In the genomic region with DNA sequence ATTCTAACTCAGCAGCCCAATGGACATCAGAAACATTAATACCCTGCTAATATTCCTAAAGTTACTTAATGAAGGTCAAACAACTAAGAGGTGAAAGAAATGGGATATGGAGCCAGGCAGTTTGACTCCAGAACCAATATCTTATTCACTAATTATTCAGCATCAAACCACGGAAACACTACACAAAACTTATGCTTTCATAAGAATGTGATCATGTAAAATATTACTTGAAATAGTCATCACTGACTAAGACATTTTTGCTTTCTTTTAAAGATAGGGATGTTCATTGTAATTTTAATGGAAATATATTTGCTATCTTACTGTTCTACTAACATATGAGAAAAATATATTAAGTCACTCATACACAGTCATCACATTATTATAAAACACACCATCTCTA, we compare ENCODE assay signal across 15 cellular contexts.
DNase-seq lines count a peak whose midpoint lies in the region; ATAC-seq and TF ChIP-seq lines count a peak whose summit lies in the region.
"Had no signal": no experiment of that assay in that cellular context is flagged by ENCODE, and none has a peak within 500 bp of the region (broad histone marks: within the 10 kb centered on the region; RNA-seq: fewer than 3 reads in every experiment).

No MANE protein-coding gene starts in this region.

- no peak for TF ChIP-seq CTCF in SK-N-SH (IDR thresholded peaks at IDR 0.05)
- TF ChIP-seq CTCF in IMR-90 (conservative IDR thresholded peaks at IDR 0.05; ENCODE audit: low read depth, low read length) = no peak
- no peak for TF ChIP-seq CTCF in fibroblast of the aortic adventitia (IDR thresholded peaks at IDR 0.05; ENCODE audit: insufficient read depth, low read length)
- TF ChIP-seq CTCF in spleen (IDR thresholded peaks at IDR 0.05 in 8 of 11, conservative IDR thresholded peaks at IDR 0.05 in 3 of 11) = no peak

- TF ChIP-seq RAD21 in SK-N-SH (IDR thresholded peaks at IDR 0.05; ENCODE audit: low read length) = no peak
- TF ChIP-seq RAD21 in IMR-90 (IDR thresholded peaks at IDR 0.05; ENCODE audit: low read length) = no peak

- H3K18ac ChIP-seq in IMR-90 (ENCODE audit: low read depth, low read length) = no peak overlapping the region

- in situ Hi-C loops in IMR-90 (cut with MboI; ENCODE audit: low sequenced_read_pairs) = no loop called here

- H3K27me3 ChIP-seq in SK-N-SH (ENCODE audit: insufficient read depth) (no peaks in the 10 kb centered on the region), IMR-90 (ENCODE audit: control insufficient read depth, insufficient read depth, low read length) (no peaks in the 10 kb centered on the region), spleen (replicated peaks in 1 of 7) (no peaks in the 10 kb centered on the region)
- H3K27me3 ChIP-seq: BLaER1 had no signal

- BruUV-seq in IMR-90 (replicated peaks; lab: Mats Ljungman, UMichigan) = no TSS peak

- H3K79me1 ChIP-seq in IMR-90 (ENCODE audit: low read depth in 1 of 2, low read length in 2 of 2) = no peaks in the 10 kb centered on the region

- H3K23ac ChIP-seq in IMR-90 (ENCODE audit: low read depth, low read length) = no peak overlapping the region

- H3K79me2 ChIP-seq in SK-N-SH (ENCODE audit: insufficient read depth) = no peaks in the 10 kb centered on the region

- no peak for TF ChIP-seq EP300 in SK-N-SH (IDR thresholded peaks at IDR 0.05; ENCODE audit: borderline replicate concordance in 1 of 2, low read depth in 1 of 2, low read length in 1 of 2)

- H2AFZ ChIP-seq in SK-N-SH (ENCODE audit: low read depth) (0 out of 2 replicates have a peak overlapping the region, but pooled peaks have one; percentile 19), IMR-90 (replicated peaks; ENCODE audit: low read length, poor library complexity) (no peak overlapping the region)

- no peaks in the 10 kb centered on the region for H3K9me1 ChIP-seq in IMR-90 (ENCODE audit: insufficient read depth, low read length)

- no peak overlapping the region for H3K9ac ChIP-seq in SK-N-SH
- H3K9ac ChIP-seq in IMR-90 (ENCODE audit: low read depth, low read length) = no peak overlapping the region
- H3K9ac ChIP-seq: BLaER1 had no signal

- intact Hi-C loops in IMR-90 (cut with micrococcal nuclease) = no loop called here
- intact Hi-C loops in spleen (cut with DNase I; ENCODE audit: low total_unique reads) = no loop called here

- no peak for DNase-seq in SK-N-SH
- DNase-seq in IMR-90 = peak; percentile 63
- DNase-seq in fibroblast of the aortic adventitia (ENCODE audit: low read depth) = peak; percentile 27
- DNase-seq in spleen = no peak
- DNase-seq in MV-4-11 (lab: John Stamatoyannopoulos, UW) = no peak
- DNase-seq: AML-193; Caco-2; CD8-positive, alpha-beta memory T cell; KG1 had no signal

- H4K20me1 ChIP-seq in SK-N-SH (ENCODE audit: insufficient read depth) (no peaks in the 10 kb centered on the region), IMR-90 (ENCODE audit: insufficient read depth, low read length) (no peaks in the 10 kb centered on the region)
- H4K20me1 ChIP-seq: BLaER1 had no signal

- H3K4me3 ChIP-seq in SK-N-SH (ENCODE audit: low read depth in 2 of 2, low read length in 1 of 2) (no peak overlapping the region), IMR-90 (ENCODE audit: insufficient read depth, low read depth, low read length) (no peak overlapping the region), fibroblast of the aortic adventitia (ENCODE audit: low read depth, low read length) (no peak overlapping the region), spleen (no peak overlapping the region)
- H3K4me3 ChIP-seq: BLaER1, HAP-1 had no signal

- POLR2A ChIA-PET in SK-N-SH (lab: Yijun Ruan, JAX) (no interaction called here), IMR-90 (lab: Charles Lee; ENCODE audit: unreplicated experiment) (no interaction called here)

- CTCF ChIA-PET in SK-N-SH (lab: Yijun Ruan, JAX) (no interaction called here), IMR-90 (lab: Yijun Ruan, JAX) (no interaction called here)

- no peak overlapping the region for H2AK5ac ChIP-seq in IMR-90 (ENCODE audit: low read depth, low read length)

- no peak overlapping the region for H4K8ac ChIP-seq in IMR-90 (ENCODE audit: low read depth in 2 of 2, low read length in 2 of 2)

- no peak overlapping the region for H3K14ac ChIP-seq in IMR-90 (replicated peaks; ENCODE audit: low read depth, low read length)

- H4K91ac ChIP-seq in IMR-90 (ENCODE audit: insufficient read depth, low read depth, low read length) = no peak overlapping the region

- H3K9me2 ChIP-seq in SK-N-SH = no peaks in the 10 kb centered on the region

- 28% methylated on average over 1 of the region's 1 CpG for WGBS in SK-N-SH (ENCODE audit: low lambda C conversion rate)
- no CpG with 5 or more reads among the region's 1 CpG for WGBS in IMR-90 (ENCODE audit: extremely low coverage in 2 of 2, insufficient read length in 1 of 2), 2 experiments
- WGBS in spleen, 5 donors = 87 to 94% (median 89%) methylated on average over 1 of the region's 1 CpG

- no peak overlapping the region for H3K56ac ChIP-seq in IMR-90 (ENCODE audit: extremely low read depth, insufficient read depth, low read length)

- H2BK20ac ChIP-seq in IMR-90 (ENCODE audit: low read depth, low read length) = no peak overlapping the region

- no peak overlapping the region for H2BK120ac ChIP-seq in IMR-90 (ENCODE audit: low read depth, low read length)

- ATAC-seq in SK-N-SH treated with all-trans-retinoic acid at 6 μM for 48 hours (no peak), IMR-90 (ENCODE audit: low read depth) (peak; percentile 60), GM19328 (IDR thresholded peaks at IDR 0.05; ENCODE audit: unreplicated experiment) (no peak)

- no peak overlapping the region for H4K5ac ChIP-seq in IMR-90 (ENCODE audit: low read depth, low read length)

- no peaks in the 10 kb centered on the region for H3K4me1 ChIP-seq in SK-N-SH (ENCODE audit: control insufficient read depth in 1 of 2, insufficient read depth in 2 of 2, low read depth in 1 of 2, low read length in 1 of 2)
- no peaks in the 10 kb centered on the region for H3K4me1 ChIP-seq in IMR-90 (ENCODE audit: control insufficient read depth, insufficient read depth, low read length)
- H3K4me1 ChIP-seq in spleen = no peaks in the 10 kb centered on the region
- H3K4me1 ChIP-seq: BLaER1, Caco-2, HAP-1 had no signal

- no peak overlapping the region for H2AK9ac ChIP-seq in IMR-90 (replicated peaks; ENCODE audit: low read depth, low read length, poor library complexity)

- H3K36me3 ChIP-seq in SK-N-SH (replicated peaks in 1 of 2; ENCODE audit: control insufficient read depth in 1 of 2, insufficient read depth in 2 of 2, low read length in 1 of 2) = no peaks in the 10 kb centered on the region
- no peaks in the 10 kb centered on the region for H3K36me3 ChIP-seq in IMR-90 (ENCODE audit: control insufficient read depth, insufficient read depth, low read length)
- H3K36me3 ChIP-seq in spleen = no peaks in the 10 kb centered on the region
- H3K36me3 ChIP-seq: BLaER1, HAP-1 had no signal

- H3K4me2 ChIP-seq in SK-N-SH (no peak overlapping the region), IMR-90 (ENCODE audit: low read depth, low read length) (no peak overlapping the region)
- H3K4me2 ChIP-seq: BLaER1 had no signal

- H3K9me3 ChIP-seq in SK-N-SH = no peaks in the 10 kb centered on the region
- H3K9me3 ChIP-seq in IMR-90 (ENCODE audit: control insufficient read depth, insufficient read depth, low read length) = peaks cover 8% of the 10 kb centered on the region; the same call in 1 of the 2 replicates
- peaks cover 0 to 42% (median 31%) of the 10 kb centered on the region in 8 donors for H3K9me3 ChIP-seq in spleen
- H3K9me3 ChIP-seq: HAP-1 had no signal

- H3K27ac ChIP-seq in SK-N-SH (ENCODE audit: low read depth in 2 of 2, low read length in 1 of 2) = peak overlapping the region in 1 of 2 experiments; percentile 29; a peak in 1 of 4 replicates
- H3K27ac ChIP-seq in IMR-90 (ENCODE audit: insufficient read depth, low read length) = no peak overlapping the region
- no peak overlapping the region for H3K27ac ChIP-seq in spleen
- H3K27ac ChIP-seq: 22Rv1, BLaER1, HL-60 had no signal

- no peak overlapping the region for H2BK15ac ChIP-seq in IMR-90 (ENCODE audit: low read depth, low read length)

- H3F3A ChIP-seq in SK-N-SH (replicated peaks; ENCODE audit: insufficient read depth) = peaks cover 9% of the 10 kb centered on the region

- dilution Hi-C loops in IMR-90 (cut with HindIII; ENCODE audit: low sequenced_read_pairs, unreplicated experiment) = no loop called here

- no peak overlapping the region for H3K4ac ChIP-seq in IMR-90 (ENCODE audit: low read depth, low read length)

- H2BK5ac ChIP-seq in IMR-90 (ENCODE audit: low read depth, low read length, poor library complexity, severe bottlenecking) = peak overlapping the region; percentile 81

- TF ChIP-seq POLR2A in IMR-90 (IDR thresholded peaks at IDR 0.05; ENCODE audit: low read depth, low read length) = no peak
- TF ChIP-seq POLR2A in spleen (IDR thresholded peaks at IDR 0.05) = no peak

TF ChIP-seq in SK-N-SH, 30 proteins besides CTCF, POLR2A, EP300 and RAD21 (continues in another document):
- TF ChIP-seq NFIC (IDR thresholded peaks at IDR 0.05; ENCODE audit: borderline replicate concordance) = no peak

TF ChIP-seq in IMR-90, 13 proteins besides CTCF, POLR2A, EP300 and RAD21:
- TF ChIP-seq RCOR1 (IDR thresholded peaks at IDR 0.05; ENCODE audit: insufficient replicate concordance, low read length) (no peak), BHLHE40 (IDR thresholded peaks at IDR 0.05; ENCODE audit: low read depth, low read length) (no peak), MXI1 (IDR thresholded peaks at IDR 0.05; ENCODE audit: borderline replicate concordance, low read depth, low read length) (no peak), NFE2L2 (IDR thresholded peaks at IDR 0.05; ENCODE audit: low read depth, low read length) (no peak), MAFK (IDR thresholded peaks at IDR 0.05; ENCODE audit: low read depth, low read length) (no peak), MAZ (IDR thresholded peaks at IDR 0.05; ENCODE audit: borderline replicate concordance, low read depth, low read length) (no peak), FOS (IDR thresholded peaks at IDR 0.05; ENCODE audit: low read depth, low read length) (no peak), SMC3 (IDR thresholded peaks at IDR 0.05; ENCODE audit: low read depth, low read length) (no peak), CHD1 (IDR thresholded peaks at IDR 0.05; ENCODE audit: low read depth, low read length) (no peak), CEBPB (IDR thresholded peaks at IDR 0.05; ENCODE audit: low read depth, low read length) (no peak)
- TF ChIP-seq, protein P1, sequence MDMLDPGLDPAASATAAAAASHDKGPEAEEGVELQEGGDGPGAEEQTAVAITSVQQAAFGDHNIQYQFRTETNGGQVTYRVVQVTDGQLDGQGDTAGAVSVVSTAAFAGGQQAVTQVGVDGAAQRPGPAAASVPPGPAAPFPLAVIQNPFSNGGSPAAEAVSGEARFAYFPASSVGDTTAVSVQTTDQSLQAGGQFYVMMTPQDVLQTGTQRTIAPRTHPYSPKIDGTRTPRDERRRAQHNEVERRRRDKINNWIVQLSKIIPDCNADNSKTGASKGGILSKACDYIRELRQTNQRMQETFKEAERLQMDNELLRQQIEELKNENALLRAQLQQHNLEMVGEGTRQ (IDR thresholded peaks at IDR 0.05; ENCODE audit: low read depth, low read length) = no peak

Comparison
In these comparisons a context has a peak if more than half of its experiments do, and no peak if none do; other contexts are left out.
1. DNase-seq: peak in IMR-90 (single experiment) and fibroblast of the aortic adventitia (single experiment); none in SK-N-SH (single experiment), spleen (single experiment) and MV-4-11 (single experiment).